Comparison of ENCODE assay signal across 11 cellular contexts in the genomic region with DNA sequence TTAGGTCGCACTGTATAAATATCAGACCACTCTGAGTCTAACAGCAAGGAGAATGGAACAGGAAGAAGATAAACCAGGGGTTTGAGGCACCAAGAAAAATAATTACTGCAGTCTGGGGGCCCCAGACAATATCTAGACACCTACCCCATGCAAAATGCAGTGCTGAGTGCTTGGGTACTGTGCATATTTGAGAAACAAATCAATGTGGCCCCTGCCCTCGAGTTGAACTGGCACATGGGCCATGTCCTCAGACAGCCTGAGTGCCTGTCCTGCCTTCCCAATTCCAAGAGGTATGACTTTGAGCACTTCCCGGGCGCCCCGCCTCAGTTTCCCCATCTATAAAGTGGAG. TPM values are rescaled to one million over a fixed set of nuclear protein-coding genes. Genes with fewer than 3 reads are reported as not detected.
A peak's percentile ranks its signal among the peaks of the same experiment; 100 is the strongest.
DNase-seq lines count a peak whose midpoint lies in the region; ATAC-seq, FAIRE-seq and TF ChIP-seq lines count a peak whose summit lies in the region.
"Had no signal": no experiment of that assay in that cellular context is flagged by ENCODE, and none has a peak within 500 bp of the region (broad histone marks: within the 10 kb centered on the region; RNA-seq: fewer than 3 reads in every experiment).

No MANE protein-coding gene starts in this region.

- TF ChIP-seq CTCF in Calu3 (IDR thresholded peaks at IDR 0.05; ENCODE audit: unreplicated experiment) = no peak

- H3K4me2 ChIP-seq in Karpas-422 (ENCODE audit: low read depth, low read length, poor library complexity, severe bottlenecking) = peak overlapping the region; percentile 70

- H3K27me3 Mint-ChIP-seq in Calu3 (ENCODE audit: unreplicated experiment) = no peaks in the 10 kb centered on the region
- H3K27me3 Mint-ChIP-seq in dendritic cell treated with granulocyte-macrophage colony-stimulating factor and Interleukin-4, amounts not matched to agents 40 ng/mL and 50 ng/mL, for 4 days = no peaks in the 10 kb centered on the region
- H3K27me3 Mint-ChIP-seq in naive thymus-derived CD4-positive, alpha-beta T cell = peaks cover 23 to 87% (median 30%) of the 10 kb centered on the region in 5 donors

- peaks cover 15% of the 10 kb centered on the region for H3K36me3 Mint-ChIP-seq in Calu3 (ENCODE audit: insufficient read depth, unreplicated experiment)
- peaks cover 100% of the 10 kb centered on the region for H3K36me3 Mint-ChIP-seq in dendritic cell treated with granulocyte-macrophage colony-stimulating factor and Interleukin-4, amounts not matched to agents 40 ng/mL and 50 ng/mL, for 4 days (ENCODE audit: low read depth)
- no peaks in the 10 kb centered on the region for H3K36me3 Mint-ChIP-seq in naive thymus-derived CD4-positive, alpha-beta T cell
- H3K36me3 Mint-ChIP-seq: type B pancreatic cell had no signal

- H3K9me2 ChIP-seq in Karpas-422 (replicated peaks; ENCODE audit: insufficient read depth, low read length) = no peaks in the 10 kb centered on the region

- H3K9ac ChIP-seq in Karpas-422 (ENCODE audit: low read length) = peak overlapping the region; percentile 48
- no peak overlapping the region for H3K9ac ChIP-seq in skeletal muscle tissue (ENCODE audit: low read depth in 1 of 3, low read length in 3 of 3)

- POLR2A ChIA-PET in naive thymus-derived CD4-positive, alpha-beta T cell (lab: Charles Lee) = no interaction called here

- ATAC-seq in naive thymus-derived CD4-positive, alpha-beta T cell = no peak
- ATAC-seq in GM21619 (IDR thresholded peaks at IDR 0.05; ENCODE audit: unreplicated experiment) = no peak

- H3K27ac ChIP-seq in Karpas-422 (ENCODE audit: low read length) (peak overlapping the region; percentile 78), skeletal muscle tissue (ENCODE audit: low read depth, low read length) (peak overlapping the region; percentile 32)
- H3K27ac ChIP-seq in naive thymus-derived CD4-positive, alpha-beta T cell (ENCODE audit: low read depth, low read length) = no peak overlapping the region
- H3K27ac ChIP-seq: foreskin keratinocyte, ovary had no signal

- H3K4me1 ChIP-seq in Karpas-422 (ENCODE audit: low read length) (peaks cover 73% of the 10 kb centered on the region), skeletal muscle tissue (ENCODE audit: control insufficient read depth in 3 of 3, insufficient read depth in 3 of 3, low read length in 3 of 3) (peaks cover 23 to 32% (median 30%) of the 10 kb centered on the region in 3 donors)
- H3K4me1 ChIP-seq in naive thymus-derived CD4-positive, alpha-beta T cell (ENCODE audit: control insufficient read depth in 2 of 2, insufficient read depth in 2 of 2, low read length in 2 of 2) = peaks cover 0 to 33% of the 10 kb centered on the region in 2 donors

- CTCF ChIA-PET in Calu3 (lab: Charles Lee) = interaction anchor here (0.6 to 1.9 kb wide), 7 partner anchors 15 to 356 kb away, joined by 3 to 9 read pairs (median 3); a partner anchor contains a TSS
- CTCF ChIA-PET in naive thymus-derived CD4-positive, alpha-beta T cell (lab: Charles Lee) = no interaction called here

- H3K27me3 ChIP-seq in Karpas-422 (ENCODE audit: low read length) (no peaks in the 10 kb centered on the region), skeletal muscle tissue (ENCODE audit: control insufficient read depth in 3 of 3, insufficient read depth in 3 of 3, low read length in 3 of 3) (peaks cover 7 to 16% (median 8%) of the 10 kb centered on the region in 3 donors)
- H3K27me3 ChIP-seq in naive thymus-derived CD4-positive, alpha-beta T cell (ENCODE audit: control insufficient read depth in 2 of 2, insufficient read depth in 2 of 2, low read length in 2 of 2) = peaks cover 0 to 4% of the 10 kb centered on the region in 2 donors
- H3K27me3 ChIP-seq: ovary had no signal

- H3K27ac Mint-ChIP-seq in Calu3 (ENCODE audit: unreplicated experiment) = peak overlapping the region; percentile 90
- H3K27ac Mint-ChIP-seq in dendritic cell treated with granulocyte-macrophage colony-stimulating factor and Interleukin-4, amounts not matched to agents 40 ng/mL and 50 ng/mL, for 4 days = peak overlapping the region; percentile 92
- peak overlapping the region in 1 of 9 donors; percentile 73 for H3K27ac Mint-ChIP-seq in naive thymus-derived CD4-positive, alpha-beta T cell
- H3K27ac Mint-ChIP-seq: type B pancreatic cell had no signal

- intact Hi-C loops in Calu3 (cut with micrococcal nuclease; ENCODE audit: unreplicated experiment) = no loop called here
- intact Hi-C loops in dendritic cell treated with granulocyte-macrophage colony-stimulating factor and Interleukin-4, amounts not matched to agents 40 ng/mL and 50 ng/mL, for 4 days (cut with micrococcal nuclease) = loop anchor here (2.0 kb wide), 1 partner anchor 42 kb away; no protein-coding TSS in a partner anchor
- intact Hi-C loops in naive thymus-derived CD4-positive, alpha-beta T cell (cut with micrococcal nuclease) = no loop called here

- H3K9me3 ChIP-seq in Karpas-422 (ENCODE audit: low read length) = no peaks in the 10 kb centered on the region
- H3K9me3 ChIP-seq in skeletal muscle tissue (ENCODE audit: control insufficient read depth in 3 of 3, low read length in 3 of 3) = no peaks in the 10 kb centered on the region
- no peaks in the 10 kb centered on the region for H3K9me3 ChIP-seq in naive thymus-derived CD4-positive, alpha-beta T cell (ENCODE audit: control insufficient read depth in 2 of 3, low read length in 3 of 3)
- H3K9me3 ChIP-seq: ovary had no signal

- 0 out of 2 replicates have a peak overlapping the region, but pooled peaks have one; percentile 43 for H2AFZ ChIP-seq in Karpas-422 (ENCODE audit: low read length)

- H3K4me3 Mint-ChIP-seq in Calu3 (ENCODE audit: low read depth, unreplicated experiment) = peak overlapping the region; percentile 20
- H3K4me3 Mint-ChIP-seq in dendritic cell treated with granulocyte-macrophage colony-stimulating factor and Interleukin-4, amounts not matched to agents 40 ng/mL and 50 ng/mL, for 4 days = peak overlapping the region; percentile 85
- H3K4me3 Mint-ChIP-seq in naive thymus-derived CD4-positive, alpha-beta T cell = peak overlapping the region in 1 of 10 donors; percentile 58
- H3K4me3 Mint-ChIP-seq: type B pancreatic cell had no signal

- no peak overlapping the region for H3K4me3 ChIP-seq in Karpas-422 (ENCODE audit: low read length)
- H3K4me3 ChIP-seq in skeletal muscle tissue (ENCODE audit: low read length in 3 of 3) = no peak overlapping the region
- H3K4me3 ChIP-seq in naive thymus-derived CD4-positive, alpha-beta T cell (ENCODE audit: low read length) = no peak overlapping the region
- H3K4me3 ChIP-seq: ovary had no signal

- no TSS peak for BruUV-seq in Calu3 (replicated peaks; lab: Mats Ljungman, UMichigan)

- H4K20me1 ChIP-seq in Karpas-422 (ENCODE audit: insufficient read depth, low read depth, low read length) = no peaks in the 10 kb centered on the region

- H3K79me2 ChIP-seq in Karpas-422 (ENCODE audit: low read length) = no peaks in the 10 kb centered on the region

- DNase-seq in Calu3 (no peak), Karpas-422 (no peak), NCI-H128 (lab: John Stamatoyannopoulos, UW; ENCODE audit: unreplicated experiment) (no peak), GM12891 (ENCODE audit: insufficient read length, low spot score) (no peak)
- DNase-seq in naive thymus-derived CD4-positive, alpha-beta T cell = no peak
- DNase-seq: ovary had no signal

- no peak for FAIRE-seq in GM12891 (lab: Jason Lieb, UNC)

- H3K9me3 Mint-ChIP-seq in Calu3 (ENCODE audit: low read depth, unreplicated experiment) = no peaks in the 10 kb centered on the region
- no peaks in the 10 kb centered on the region for H3K9me3 Mint-ChIP-seq in dendritic cell treated with granulocyte-macrophage colony-stimulating factor and Interleukin-4, amounts not matched to agents 40 ng/mL and 50 ng/mL, for 4 days
- peaks cover 0 to 3% (median 0%) of the 10 kb centered on the region in 11 donors for H3K9me3 Mint-ChIP-seq in naive thymus-derived CD4-positive, alpha-beta T cell
- H3K9me3 Mint-ChIP-seq: type B pancreatic cell had no signal

- peaks cover 56% of the 10 kb centered on the region for H3K4me1 Mint-ChIP-seq in Calu3 (ENCODE audit: low read depth, unreplicated experiment)
- peaks cover 90% of the 10 kb centered on the region for H3K4me1 Mint-ChIP-seq in dendritic cell treated with granulocyte-macrophage colony-stimulating factor and Interleukin-4, amounts not matched to agents 40 ng/mL and 50 ng/mL, for 4 days (ENCODE audit: low read depth)
- peaks cover 4 to 69% (median 14%) of the 10 kb centered on the region in 7 donors for H3K4me1 Mint-ChIP-seq in naive thymus-derived CD4-positive, alpha-beta T cell

- TF ChIP-seq POLR2A in GM12891 (IDR thresholded peaks at IDR 0.05; ENCODE audit: low read depth, low read length) = no peak

- no peaks in the 10 kb centered on the region for H3K36me3 ChIP-seq in Karpas-422 (ENCODE audit: insufficient read depth, low read length)
- H3K36me3 ChIP-seq in skeletal muscle tissue (ENCODE audit: control insufficient read depth in 3 of 3, insufficient read depth in 3 of 3, low read length in 3 of 3) = no peaks in the 10 kb centered on the region
- no peaks in the 10 kb centered on the region for H3K36me3 ChIP-seq in naive thymus-derived CD4-positive, alpha-beta T cell (ENCODE audit: control insufficient read depth in 2 of 3, insufficient read depth in 3 of 3, low read length in 3 of 3)
- H3K36me3 ChIP-seq: ovary had no signal

TF ChIP-seq in GM12891, 5 proteins besides CTCF, POLR2A, EP300 and RAD21:
- TF ChIP-seq POU2F2 (IDR thresholded peaks at IDR 0.05; ENCODE audit: low read depth, low read length) = no peak
- no peak for TF ChIP-seq POLR2AphosphoS5 (IDR thresholded peaks at IDR 0.05; ENCODE audit: low read depth, low read length)
- TF ChIP-seq TAF1 (IDR thresholded peaks at IDR 0.05; ENCODE audit: low read depth, low read length) = no peak
- no peak for TF ChIP-seq PAX5 (IDR thresholded peaks at IDR 0.05; ENCODE audit: insufficient read depth, low read length, severe bottlenecking)
- TF ChIP-seq SPI1 (IDR thresholded peaks at IDR 0.05; ENCODE audit: low read depth, low read length) = no peak

RNA-seq across cellular contexts. Expression of a gene that starts 6.2 kb away (rescaled TPM):
- 16.3 and 22.4 TPM in 2 replicates for total RNA-seq in Calu3 (2022)
- 66.2 and 96.5 TPM in 2 replicates for total RNA-seq in Karpas-422 (2014; rRNA removed; shearing (Covaris generic); ENCODE audit: low replicate concordance)
- 1.0 TPM for total RNA-seq in skeletal muscle tissue
- polyA plus RNA-seq in GM12891 (2012; ENCODE audit: low read depth, missing spikeins) = 63.6 TPM
- total RNA-seq in naive thymus-derived CD4-positive, alpha-beta T cell = 10 to 100 TPM in 2 of 5 experiments, 1 to 10 TPM in 3; 1.0 to 72.1 (median 6.7) TPM
- under 1 TPM; 0.12 to 0.27 TPM for polyA plus RNA-seq in naive thymus-derived CD4-positive, alpha-beta T cell

RNA-seq across cellular contexts. Expression of a gene that starts 52.2 kb away (rescaled TPM):
- total RNA-seq in Calu3 (2022) (0.21 TPM in 1 of 2 replicates, not detected in the other), skeletal muscle tissue (2.6 TPM)
- not detected in 2 replicates for total RNA-seq in Karpas-422 (2014; rRNA removed; shearing (Covaris generic); ENCODE audit: low replicate concordance)
- 3.5 TPM for polyA plus RNA-seq in GM12891 (2012; ENCODE audit: low read depth, missing spikeins)
- under 1 TPM in 1 of 5 experiments, not detected in 4; 0.10 TPM for total RNA-seq in naive thymus-derived CD4-positive, alpha-beta T cell
- under 1 TPM; 0.15 to 0.17 TPM for polyA plus RNA-seq in naive thymus-derived CD4-positive, alpha-beta T cell
- total RNA-seq: foreskin keratinocyte had no signal
- polyA plus RNA-seq: foreskin keratinocyte had no signal
